In the genomic region with DNA sequence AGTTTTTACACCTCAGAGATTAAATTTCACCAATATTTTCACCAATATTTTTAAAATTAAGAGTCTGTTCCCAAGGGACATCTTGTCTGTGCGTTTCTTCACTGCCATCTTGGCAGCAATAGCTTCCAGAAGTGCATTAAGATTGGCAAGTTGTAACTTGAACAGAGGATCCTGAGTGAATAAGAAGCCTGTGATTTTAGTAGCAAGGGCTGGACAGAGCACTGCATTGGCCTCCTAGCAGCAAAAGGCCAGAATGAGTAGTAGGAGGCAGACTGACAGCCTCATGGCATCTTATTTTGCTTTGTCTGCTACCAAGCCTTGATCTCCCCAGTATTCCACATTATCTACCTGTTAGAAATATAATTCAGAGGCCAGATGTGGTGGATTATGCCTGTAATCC, we compare ENCODE assay signal across 18 cellular contexts.
DNase-seq lines count a peak whose midpoint lies in the region; ATAC-seq, FAIRE-seq and TF ChIP-seq lines count a peak whose summit lies in the region.
"Had no signal": no experiment of that assay in that cellular context is flagged by ENCODE, and none has a peak within 500 bp of the region (broad histone marks: within the 10 kb centered on the region; RNA-seq: fewer than 3 reads in every experiment).

No MANE protein-coding gene starts in this region.

- H3K27ac Mint-ChIP-seq in GM23338: no peak overlapping the region
- H3K27ac Mint-ChIP-seq in CD4-positive, alpha-beta memory T cell: no peak overlapping the region
- H3K27ac Mint-ChIP-seq: CD8-positive, alpha-beta T cell had no signal

- FAIRE-seq in bronchial epithelial cell (lab: Jason Lieb, UNC): no peak
- FAIRE-seq: GM12891, GM18507, H1 had no signal

- H3K36me3 ChIP-seq in GM23338 (ENCODE audit: insufficient read depth): no peaks in the 10 kb centered on the region
- no peaks in the 10 kb centered on the region for H3K36me3 ChIP-seq in bronchial epithelial cell (ENCODE audit: control insufficient read depth, insufficient read depth, low read length)
- H3K36me3 ChIP-seq in CD4-positive, alpha-beta memory T cell (ENCODE audit: insufficient read depth, low read length): no peaks in the 10 kb centered on the region

- intact Hi-C loops in CD4-positive, alpha-beta memory T cell (cut with micrococcal nuclease): no loop called here

- no peaks in the 10 kb centered on the region for H3K27me3 ChIP-seq in GM23338 (ENCODE audit: insufficient read depth)
- H3K27me3 ChIP-seq in bronchial epithelial cell (ENCODE audit: control insufficient read depth, insufficient read depth, low read length): no peaks in the 10 kb centered on the region
- no peaks in the 10 kb centered on the region for H3K27me3 ChIP-seq in foreskin keratinocyte
- H3K27me3 ChIP-seq in CD4-positive, alpha-beta memory T cell (ENCODE audit: insufficient read depth, low read length): no peaks in the 10 kb centered on the region

- no peaks in the 10 kb centered on the region for H3K4me1 Mint-ChIP-seq in GM23338
- H3K4me1 Mint-ChIP-seq in CD4-positive, alpha-beta memory T cell: no peaks in the 10 kb centered on the region

- H3K9me3 ChIP-seq in CD4-positive, alpha-beta memory T cell (ENCODE audit: control insufficient read depth in 1 of 2, low read length in 2 of 2): no peaks in the 10 kb centered on the region
- H3K9me3 ChIP-seq: Caco-2 had no signal

- CTCF ChIA-PET in RWPE1 (lab: Yijun Ruan, JAX): no interaction called here
- CTCF ChIA-PET in CD4-positive, alpha-beta memory T cell (lab: Charles Lee; ENCODE audit: partially characterized antibody): interaction anchor here (1.2 kb wide), 1 partner anchor 24 kb away, joined by 3 read pairs; no protein-coding TSS in a partner anchor

- no peak for TF ChIP-seq CTCF in GM23338 (conservative IDR thresholded peaks at IDR 0.05; ENCODE audit: low read depth in 2 of 2)
- no peak for TF ChIP-seq CTCF in RWPE1 (conservative IDR thresholded peaks at IDR 0.05; ENCODE audit: low read depth)
- TF ChIP-seq CTCF in bronchial epithelial cell (IDR thresholded peaks at IDR 0.05; ENCODE audit: insufficient read depth, low read length, severe bottlenecking): no peak
- no peak for TF ChIP-seq CTCF in foreskin keratinocyte (conservative IDR thresholded peaks at IDR 0.05)

- no peaks in the 10 kb centered on the region for H3K36me3 Mint-ChIP-seq in GM23338 (ENCODE audit: low read depth)
- H3K36me3 Mint-ChIP-seq in CD4-positive, alpha-beta memory T cell: no peaks in the 10 kb centered on the region
- H3K36me3 Mint-ChIP-seq: CD8-positive, alpha-beta T cell had no signal

- ATAC-seq in GM23338 (no peak), foreskin keratinocyte (peak; percentile 57), HG02970 (IDR thresholded peaks at IDR 0.05; ENCODE audit: low FRiP score, unreplicated experiment) (no peak)
- ATAC-seq: CD8-positive, alpha-beta T cell had no signal

- H3K27ac ChIP-seq in GM23338 (ENCODE audit: low read depth) (no peak overlapping the region), RWPE1 (peak overlapping the region; percentile 43), foreskin keratinocyte (no peak overlapping the region)
- no peak overlapping the region for H3K27ac ChIP-seq in CD4-positive, alpha-beta memory T cell (ENCODE audit: low read depth, low read length)

- no peak overlapping the region for H3K4me3 Mint-ChIP-seq in GM23338
- H3K4me3 Mint-ChIP-seq in CD4-positive, alpha-beta memory T cell: no peak overlapping the region
- H3K4me3 Mint-ChIP-seq: CD8-positive, alpha-beta T cell had no signal

- no peaks in the 10 kb centered on the region for H3K79me2 ChIP-seq in GM23338 (replicated peaks; ENCODE audit: insufficient read depth)

- H2AFZ ChIP-seq in GM23338: 0 out of 2 replicates have a peak overlapping the region, but pooled peaks have one; percentile 56

- H3K4me2 ChIP-seq in GM23338: no peak overlapping the region

- no peaks in the 10 kb centered on the region for H4K20me1 ChIP-seq in GM23338 (replicated peaks; ENCODE audit: insufficient read depth)

- peaks cover 4% of the 10 kb centered on the region; the same call in 1 of the 2 replicates for H3K9me2 ChIP-seq in GM23338 (ENCODE audit: insufficient read depth)

- H3K9me3 Mint-ChIP-seq in GM23338: no peaks in the 10 kb centered on the region
- no peaks in the 10 kb centered on the region for H3K9me3 Mint-ChIP-seq in CD4-positive, alpha-beta memory T cell
- H3K9me3 Mint-ChIP-seq: CD8-positive, alpha-beta T cell had no signal

- H3K4me1 ChIP-seq in GM23338 (ENCODE audit: insufficient read depth) (no peaks in the 10 kb centered on the region), foreskin keratinocyte (peaks cover 8% of the 10 kb centered on the region)
- no peaks in the 10 kb centered on the region for H3K4me1 ChIP-seq in CD4-positive, alpha-beta memory T cell (ENCODE audit: insufficient read depth, low read length)
- H3K4me1 ChIP-seq: Caco-2 had no signal

- POLR2A ChIA-PET in RWPE1 (lab: Yijun Ruan, JAX; ENCODE audit: low non-redundant PET): no interaction called here
- POLR2A ChIA-PET in CD4-positive, alpha-beta memory T cell (lab: Charles Lee; ENCODE audit: partially characterized antibody): no interaction called here

- H3F3A ChIP-seq in GM23338 (replicated peaks; ENCODE audit: low read depth): no peaks in the 10 kb centered on the region

- DNase-seq in GM23338 (ENCODE audit: low spot score): no peak
- peak; percentile 11 for DNase-seq in RWPE1 (ENCODE audit: low spot score)
- DNase-seq in bronchial epithelial cell (ENCODE audit: low read depth): peak; percentile 80
- peak; percentile 38 to 75 for DNase-seq in foreskin keratinocyte
- DNase-seq in germinal center (ENCODE audit: low spot score): no peak
- DNase-seq in CD4-positive, alpha-beta memory T cell: no peak
- no peak for DNase-seq in hypothalamus (lab: John Stamatoyannopoulos, UW)
- DNase-seq: C1 segment of cervical spinal cord; Caco-2; CD8-positive, alpha-beta T cell; DMS153; GF-D8; H7; HCEC 1CT had no signal

- H3K4me3 ChIP-seq in GM23338 (no peak overlapping the region), bronchial epithelial cell (ENCODE audit: low read depth, low read length) (no peak overlapping the region)
- H3K4me3 ChIP-seq in CD4-positive, alpha-beta memory T cell (ENCODE audit: low read length in 2 of 2): no peak overlapping the region

- no peaks in the 10 kb centered on the region for H3K27me3 Mint-ChIP-seq in GM23338 (ENCODE audit: insufficient read depth, low read depth, poor library complexity)
- H3K27me3 Mint-ChIP-seq in CD4-positive, alpha-beta memory T cell: peaks cover 2 to 10% of the 10 kb centered on the region in 2 donors

TF ChIP-seq in GM23338, 12 proteins besides CTCF, POLR2A, EP300 and RAD21 (continues in another document):
- TF ChIP-seq, protein P1, sequence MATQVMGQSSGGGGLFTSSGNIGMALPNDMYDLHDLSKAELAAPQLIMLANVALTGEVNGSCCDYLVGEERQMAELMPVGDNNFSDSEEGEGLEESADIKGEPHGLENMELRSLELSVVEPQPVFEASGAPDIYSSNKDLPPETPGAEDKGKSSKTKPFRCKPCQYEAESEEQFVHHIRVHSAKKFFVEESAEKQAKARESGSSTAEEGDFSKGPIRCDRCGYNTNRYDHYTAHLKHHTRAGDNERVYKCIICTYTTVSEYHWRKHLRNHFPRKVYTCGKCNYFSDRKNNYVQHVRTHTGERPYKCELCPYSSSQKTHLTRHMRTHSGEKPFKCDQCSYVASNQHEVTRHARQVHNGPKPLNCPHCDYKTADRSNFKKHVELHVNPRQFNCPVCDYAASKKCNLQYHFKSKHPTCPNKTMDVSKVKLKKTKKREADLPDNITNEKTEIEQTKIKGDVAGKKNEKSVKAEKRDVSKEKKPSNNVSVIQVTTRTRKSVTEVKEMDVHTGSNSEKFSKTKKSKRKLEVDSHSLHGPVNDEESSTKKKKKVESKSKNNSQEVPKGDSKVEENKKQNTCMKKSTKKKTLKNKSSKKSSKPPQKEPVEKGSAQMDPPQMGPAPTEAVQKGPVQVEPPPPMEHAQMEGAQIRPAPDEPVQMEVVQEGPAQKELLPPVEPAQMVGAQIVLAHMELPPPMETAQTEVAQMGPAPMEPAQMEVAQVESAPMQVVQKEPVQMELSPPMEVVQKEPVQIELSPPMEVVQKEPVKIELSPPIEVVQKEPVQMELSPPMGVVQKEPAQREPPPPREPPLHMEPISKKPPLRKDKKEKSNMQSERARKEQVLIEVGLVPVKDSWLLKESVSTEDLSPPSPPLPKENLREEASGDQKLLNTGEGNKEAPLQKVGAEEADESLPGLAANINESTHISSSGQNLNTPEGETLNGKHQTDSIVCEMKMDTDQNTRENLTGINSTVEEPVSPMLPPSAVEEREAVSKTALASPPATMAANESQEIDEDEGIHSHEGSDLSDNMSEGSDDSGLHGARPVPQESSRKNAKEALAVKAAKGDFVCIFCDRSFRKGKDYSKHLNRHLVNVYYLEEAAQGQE (IDR thresholded peaks at IDR 0.05; ENCODE audit: unreplicated experiment): no peak
- no peak for TF ChIP-seq EZH2 (IDR thresholded peaks at IDR 0.05; ENCODE audit: low read depth, unreplicated experiment)
- no peak for TF ChIP-seq EZH2phosphoT487 (IDR thresholded peaks at IDR 0.05; ENCODE audit: unreplicated experiment)
- TF ChIP-seq JUNB (IDR thresholded peaks at IDR 0.05; ENCODE audit: unreplicated experiment): no peak
- no peak for TF ChIP-seq STAT1 (IDR thresholded peaks at IDR 0.05; ENCODE audit: unreplicated experiment)
- TF ChIP-seq ZNF114 (CRISPR knock-in tag; IDR thresholded peaks at IDR 0.05): no peak

Comparison
In these comparisons a context has a peak if more than half of its experiments do, and no peak if none do; other contexts are left out.
1. DNase-seq: peak in RWPE1 (single experiment), bronchial epithelial cell (single experiment) and foreskin keratinocyte (2 of 2); none in GM23338 (single experiment), germinal center (single experiment), CD4-positive, alpha-beta memory T cell (0 of 5) and hypothalamus (0 of 51).